ENCODE assay signal across 14 cellular contexts in the genomic region with DNA sequence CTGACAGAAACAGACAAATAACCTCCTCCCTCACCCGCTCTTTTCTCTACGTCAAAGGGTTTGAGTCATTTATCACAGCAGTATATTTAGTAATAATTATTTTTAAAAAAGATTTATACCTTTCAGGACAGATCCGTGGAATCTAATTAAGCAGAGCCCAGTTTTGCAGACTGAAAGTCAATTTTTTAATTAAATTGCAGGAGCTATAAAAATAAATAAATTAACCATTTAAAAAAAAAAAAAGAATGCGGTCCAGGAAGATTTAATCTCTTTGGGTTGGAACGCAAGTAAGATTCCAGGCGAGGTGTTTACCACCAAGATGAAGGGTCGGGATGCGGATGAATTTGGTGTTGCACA. TPM values are rescaled to one million over a fixed set of nuclear protein-coding genes. Genes with fewer than 3 reads are reported as not detected.
DNase-seq lines count a peak whose midpoint lies in the region; ATAC-seq and TF ChIP-seq lines count a peak whose summit lies in the region.
"Had no signal": no experiment of that assay in that cellular context is flagged by ENCODE, and none has a peak within 500 bp of the region (broad histone marks: within the 10 kb centered on the region; RNA-seq: fewer than 3 reads in every experiment).

No MANE protein-coding gene starts in this region.

- no peaks in the 10 kb centered on the region for H3K27me3 Mint-ChIP-seq in endodermal cell (ENCODE audit: insufficient read depth)
- H3K27me3 Mint-ChIP-seq in nephron progenitor cell (ENCODE audit: low read depth, poor library complexity) = peaks cover 5% of the 10 kb centered on the region
- H3K27me3 Mint-ChIP-seq in activated T-cell treated with anti-CD3 and anti-CD28 coated beads, Interleukin-2, amount 50 U/mL, for 72 hours (ENCODE audit: low read depth) = no peaks in the 10 kb centered on the region

- no peak for ATAC-seq in HG03520 (IDR thresholded peaks at IDR 0.05; ENCODE audit: unreplicated experiment)
- no peak for ATAC-seq in GM21619 (IDR thresholded peaks at IDR 0.05; ENCODE audit: unreplicated experiment)
- ATAC-seq in activated T-cell treated with anti-CD3 and anti-CD28 coated beads, Interleukin-2, amount 50 U/mL, for 72 hours (replicated peaks in 1 of 2) = no peak
- ATAC-seq: activated CD8-positive, alpha-beta T cell treated with anti-CD3 and anti-CD28 coated beads for 36 hours had no signal

- no peak for DNase-seq in Peyer's patch
- DNase-seq in endodermal cell = no peak
- DNase-seq in nephron progenitor cell = no peak
- no peak for DNase-seq in tibial nerve (ENCODE audit: low spot score in 2 of 2)
- no peak for DNase-seq in activated T-cell treated with anti-CD3 and anti-CD28 coated beads, Interleukin-2, amount 50 U/mL, for 72 hours
- DNase-seq: activated effector memory CD4-positive, alpha-beta T cell treated with anti-CD3 and anti-CD28 coated beads, Interleukin-2, amount 50 U/mL, for 16 hours; COR-L47; T1000 had no signal

- peak overlapping the region in 1 of 4 donors; percentile 7 for H3K4me3 ChIP-seq in Peyer's patch
- no peak overlapping the region for H3K4me3 ChIP-seq in endodermal cell (ENCODE audit: low read length)
- peak overlapping the region in 2 of 4 donors; percentile 11 to 32 for H3K4me3 ChIP-seq in tibial nerve

- no peak for TF ChIP-seq EP300 in tibial nerve (IDR thresholded peaks at IDR 0.05)

- H3K4me3 Mint-ChIP-seq in endodermal cell (peak overlapping the region; percentile 25), nephron progenitor cell (no peak overlapping the region)
- no peak overlapping the region for H3K4me3 Mint-ChIP-seq in activated T-cell treated with anti-CD3 and anti-CD28 coated beads, Interleukin-2, amount 50 U/mL, for 72 hours
- H3K4me3 Mint-ChIP-seq: activated CD8-positive, alpha-beta T cell treated with anti-CD3 and anti-CD28 coated beads for 36 hours; memory B cell had no signal

- no peaks in the 10 kb centered on the region for H3K9me3 Mint-ChIP-seq in endodermal cell
- H3K9me3 Mint-ChIP-seq in nephron progenitor cell = no peaks in the 10 kb centered on the region
- H3K9me3 Mint-ChIP-seq in activated T-cell treated with anti-CD3 and anti-CD28 coated beads, Interleukin-2, amount 50 U/mL, for 72 hours = no peaks in the 10 kb centered on the region
- H3K9me3 Mint-ChIP-seq: activated CD8-positive, alpha-beta T cell treated with anti-CD3 and anti-CD28 coated beads for 36 hours; IgD-negative memory B cell; memory B cell had no signal

- H3K36me3 Mint-ChIP-seq in endodermal cell (ENCODE audit: low read depth) (no peaks in the 10 kb centered on the region), nephron progenitor cell (ENCODE audit: low read depth) (no peaks in the 10 kb centered on the region)
- H3K36me3 Mint-ChIP-seq in activated T-cell treated with anti-CD3 and anti-CD28 coated beads, Interleukin-2, amount 50 U/mL, for 72 hours (ENCODE audit: insufficient read depth in 2 of 2) = no peaks in the 10 kb centered on the region
- H3K36me3 Mint-ChIP-seq: IgD-negative memory B cell, memory B cell had no signal

- no peak overlapping the region for H3K9ac ChIP-seq in endodermal cell (ENCODE audit: extremely low read depth, low read length, poor library complexity, severe bottlenecking)

- H3K27me3 ChIP-seq in Peyer's patch (no peaks in the 10 kb centered on the region), endodermal cell (ENCODE audit: control insufficient read depth, insufficient read depth, low read length, poor library complexity, severe bottlenecking) (no peaks in the 10 kb centered on the region), tibial nerve (no peaks in the 10 kb centered on the region)

- peaks cover 15% of the 10 kb centered on the region for H3K4me1 Mint-ChIP-seq in endodermal cell
- H3K4me1 Mint-ChIP-seq in nephron progenitor cell = peaks cover 30% of the 10 kb centered on the region
- H3K4me1 Mint-ChIP-seq in activated T-cell treated with anti-CD3 and anti-CD28 coated beads, Interleukin-2, amount 50 U/mL, for 72 hours (ENCODE audit: low read depth) = no peaks in the 10 kb centered on the region
- H3K4me1 Mint-ChIP-seq: IgD-negative memory B cell, memory B cell had no signal

- WGBS in endodermal cell (ENCODE audit: insufficient coverage in 1 of 2, insufficient read length in 1 of 2), 2 experiments = 89 to 95% methylated on average over 4 to 7 of the region's 8 CpGs
- 68 to 73% methylated on average over 8 of the region's 8 CpGs for WGBS in tibial nerve, 2 donors

- H3K4me1 ChIP-seq in Peyer's patch = no peaks in the 10 kb centered on the region
- peaks cover 10% of the 10 kb centered on the region for H3K4me1 ChIP-seq in endodermal cell (ENCODE audit: control insufficient read depth, insufficient read depth, low read length)
- peaks cover 0 to 20% (median 7%) of the 10 kb centered on the region in 4 donors for H3K4me1 ChIP-seq in tibial nerve

- no peaks in the 10 kb centered on the region for H3K9me3 ChIP-seq in Peyer's patch
- H3K9me3 ChIP-seq in endodermal cell (ENCODE audit: control insufficient read depth, low read length) = no peaks in the 10 kb centered on the region
- H3K9me3 ChIP-seq in tibial nerve = no peaks in the 10 kb centered on the region

- H3K36me3 ChIP-seq in Peyer's patch = no peaks in the 10 kb centered on the region
- no peaks in the 10 kb centered on the region for H3K36me3 ChIP-seq in endodermal cell (ENCODE audit: control insufficient read depth, insufficient read depth, low read length)
- peaks cover 0 to 1% (median 0%) of the 10 kb centered on the region in 3 donors for H3K36me3 ChIP-seq in tibial nerve

- no peak for TF ChIP-seq CTCF in Peyer's patch (IDR thresholded peaks at IDR 0.05)
- no peak for TF ChIP-seq CTCF in endodermal cell (conservative IDR thresholded peaks at IDR 0.05)
- TF ChIP-seq CTCF in nephron progenitor cell (IDR thresholded peaks at IDR 0.05) = no peak
- TF ChIP-seq CTCF in tibial nerve (IDR thresholded peaks at IDR 0.05) = no peak

- no peak overlapping the region for H3K27ac Mint-ChIP-seq in endodermal cell
- H3K27ac Mint-ChIP-seq in nephron progenitor cell = peak overlapping the region; percentile 77
- no peak overlapping the region for H3K27ac Mint-ChIP-seq in activated T-cell treated with anti-CD3 and anti-CD28 coated beads, Interleukin-2, amount 50 U/mL, for 72 hours
- H3K27ac Mint-ChIP-seq: activated CD8-positive, alpha-beta T cell treated with anti-CD3 and anti-CD28 coated beads for 36 hours; IgD-negative memory B cell; memory B cell had no signal

- H3K27ac ChIP-seq in Peyer's patch = peak overlapping the region in 3 of 4 donors; percentile 22 to 84 (median 64)
- H3K27ac ChIP-seq in endodermal cell (ENCODE audit: low read depth, low read length) = peak overlapping the region; percentile 93
- peak overlapping the region in 3 of 4 donors; percentile 68 to 79 (median 70) for H3K27ac ChIP-seq in tibial nerve
- H3K27ac ChIP-seq: epithelial cell of prostate had no signal

- TF ChIP-seq POLR2A in Peyer's patch (IDR thresholded peaks at IDR 0.05) (no peak), tibial nerve (IDR thresholded peaks at IDR 0.05) (no peak)

RNA-seq across cellular contexts. Expression of a gene that starts 20.1 kb away (rescaled TPM):
- total RNA-seq in Peyer's patch (10 to 100 TPM in 2 of 4 donors, 1 to 10 TPM in 2; 5.0 to 17.3 (median 10.9) TPM), endodermal cell (1 to 10 TPM; 2.7 to 4.5 TPM), tibial nerve (10 to 100 TPM; 36.9 to 87.5 (median 58.4) TPM)
- 1.00 TPM for polyA plus RNA-seq in endodermal cell (2013, experiment 1 of 2)
- polyA plus RNA-seq in endodermal cell (2013, experiment 2 of 2) = 1.4 TPM
- total RNA-seq in activated T-cell treated with anti-CD3 and anti-CD28 coated beads, Interleukin-2, amount 50 U/mL, for 72 hours = under 1 TPM; 0.07 to 0.29 TPM
- total RNA-seq: activated CD8-positive, alpha-beta T cell treated with anti-CD3 and anti-CD28 coated beads for 36 hours had no signal
- polyA plus RNA-seq: IgD-negative memory B cell had no signal

RNA-seq across cellular contexts. Expression of a gene that starts 27.8 kb away (rescaled TPM):
- 10 to 100 TPM; 31.4 to 67.7 (median 47.2) TPM for total RNA-seq in Peyer's patch
- 100 to 1,000 TPM; 280 to 315 TPM for total RNA-seq in endodermal cell
- 351 TPM for polyA plus RNA-seq in endodermal cell (2013, experiment 1 of 2)
- 338 TPM for polyA plus RNA-seq in endodermal cell (2013, experiment 2 of 2)
- total RNA-seq in tibial nerve = 100 to 1,000 TPM in 1 of 4 donors, 10 to 100 TPM in 3; 62.8 to 102 (median 76.7) TPM
- 100 to 1,000 TPM; 245 to 312 TPM for total RNA-seq in activated T-cell treated with anti-CD3 and anti-CD28 coated beads, Interleukin-2, amount 50 U/mL, for 72 hours

RNA-seq across cellular contexts. Expression of a gene that starts 29.2 kb away (rescaled TPM):
- total RNA-seq in Peyer's patch (10 to 100 TPM; 24.3 to 75.1 (median 42.4) TPM), endodermal cell (100 to 1,000 TPM in 1 of 2 donors, 10 to 100 TPM in 1; 94.4 to 117 TPM), tibial nerve (10 to 100 TPM; 66.6 to 79.5 (median 71.3) TPM)
- polyA plus RNA-seq in endodermal cell (2013, experiment 1 of 2) = 64.8 TPM
- polyA plus RNA-seq in endodermal cell (2013, experiment 2 of 2) = 56.5 TPM
- 10 to 100 TPM; 62.6 to 70.8 TPM for total RNA-seq in activated T-cell treated with anti-CD3 and anti-CD28 coated beads, Interleukin-2, amount 50 U/mL, for 72 hours

RNA-seq across cellular contexts. Expression of a gene that starts 40.1 kb away (rescaled TPM):
- 10 to 100 TPM; 15.4 to 29.7 (median 28.1) TPM for total RNA-seq in Peyer's patch
- 10 to 100 TPM; 23.5 to 25.5 TPM for total RNA-seq in endodermal cell
- 50.9 TPM for polyA plus RNA-seq in endodermal cell (2013, experiment 1 of 2)
- 42.8 TPM for polyA plus RNA-seq in endodermal cell (2013, experiment 2 of 2)
- total RNA-seq in tibial nerve = 10 to 100 TPM; 34.1 to 59.9 (median 43.7) TPM
- total RNA-seq in activated T-cell treated with anti-CD3 and anti-CD28 coated beads, Interleukin-2, amount 50 U/mL, for 72 hours = 10 to 100 TPM; 31.1 to 31.8 TPM
